8 cellular contexts compared by ENCODE assay signal in genomic region chr12:96500686-96501085, GRCh38. TPM values are rescaled to one million over a fixed set of nuclear protein-coding genes. Genes with fewer than 3 reads are reported as not detected.
DNase-seq lines count a peak whose midpoint lies in the region; ATAC-seq and TF ChIP-seq lines count a peak whose summit lies in the region.

No MANE protein-coding gene starts in this region.

- no peaks in the 10 kb centered on the region for H3K9me3 Mint-ChIP-seq in CD4-positive, alpha-beta T cell
- H3K9me3 Mint-ChIP-seq in activated CD4-positive, alpha-beta memory T cell treated with anti-CD3 and anti-CD28 coated beads for 36 hours, result no peaks in the 10 kb centered on the region

- no peaks in the 10 kb centered on the region for H3K9me3 ChIP-seq in CD4-positive, alpha-beta T cell (ENCODE audit: control insufficient read depth, low read length)

- no peak overlapping the region for H3K4me3 Mint-ChIP-seq in CD4-positive, alpha-beta T cell
- H3K4me3 Mint-ChIP-seq in activated CD4-positive, alpha-beta memory T cell treated with anti-CD3 and anti-CD28 coated beads for 36 hours, result no peak overlapping the region

- H3K36me3 Mint-ChIP-seq in CD4-positive, alpha-beta T cell (ENCODE audit: low read depth), result no peaks in the 10 kb centered on the region
- H3K36me3 Mint-ChIP-seq in activated CD4-positive, alpha-beta memory T cell treated with anti-CD3 and anti-CD28 coated beads for 36 hours, result no peaks in the 10 kb centered on the region

- no peak for TF ChIP-seq CTCF in CD4-positive, alpha-beta T cell (IDR thresholded peaks at IDR 0.05)
- TF ChIP-seq CTCF in HFF-Myc (IDR thresholded peaks at IDR 0.05; ENCODE audit: low read depth, low read length, missing control alignments), result peak; percentile 9

- DNase-seq in CD4-positive, alpha-beta T cell, result no peak
- DNase-seq in HFF-Myc (ENCODE audit: extremely low read depth, low read depth), result no peak
- DNase-seq in activated CD4-positive, alpha-beta memory T cell treated with anti-CD3 and anti-CD28 coated beads for 36 hours, result no peak
- peak; percentile 44 for DNase-seq in iris pigment epithelial cell (ENCODE audit: low read depth)
- no peak for DNase-seq in central memory CD4-positive, alpha-beta T cell
- DNase-seq in hypothalamus (lab: John Stamatoyannopoulos, UW), result no peak
- no peak for DNase-seq in SHP77 (lab: John Stamatoyannopoulos, UW)

- intact Hi-C loops in CD4-positive, alpha-beta T cell (cut with DNase I, micrococcal nuclease), result loop anchor here in 1 of 2 experiments (5.0 kb wide), 1 partner anchor 98 kb away; the partner anchor contains the start of gene CDK17
- intact Hi-C loops in activated CD4-positive, alpha-beta memory T cell treated with anti-CD3 and anti-CD28 coated beads for 36 hours (cut with micrococcal nuclease), result loop anchor here (1.0 to 5.0 kb wide), 6 partner anchors 11 to 453 kb away; partner anchors contain the start of genes CDK17 and CFAP54

- no peaks in the 10 kb centered on the region for H3K27me3 Mint-ChIP-seq in CD4-positive, alpha-beta T cell
- no peaks in the 10 kb centered on the region for H3K27me3 Mint-ChIP-seq in activated CD4-positive, alpha-beta memory T cell treated with anti-CD3 and anti-CD28 coated beads for 36 hours

- H3K4me3 ChIP-seq in HFF-Myc (replicated peaks; ENCODE audit: low read depth, low read length), result no peak overlapping the region

- H3K27me3 ChIP-seq in CD4-positive, alpha-beta T cell (ENCODE audit: control insufficient read depth, insufficient read depth, low read length), result no peaks in the 10 kb centered on the region

- peak; percentile 18 for ATAC-seq in CD4-positive, alpha-beta T cell (ENCODE audit: poor library complexity)
- ATAC-seq in GM18498 (IDR thresholded peaks at IDR 0.05; ENCODE audit: unreplicated experiment), result no peak

- POLR2A ChIA-PET in CD4-positive, alpha-beta T cell (lab: Charles Lee), result interaction anchor here (0.7 to 1.5 kb wide), 4 partner anchors 11 to 291 kb away, joined by 3 to 5 read pairs (median 4); partner anchors contain the start of gene CFAP54
- POLR2A ChIA-PET in activated CD4-positive, alpha-beta memory T cell treated with anti-CD3 and anti-CD28 coated beads for 36 hours (lab: Charles Lee), result no interaction called here

- no peak overlapping the region for H3K27ac ChIP-seq in CD4-positive, alpha-beta T cell (ENCODE audit: low read depth, low read length)

- peak overlapping the region; percentile 85 for H3K27ac Mint-ChIP-seq in CD4-positive, alpha-beta T cell
- peak overlapping the region; percentile 84 for H3K27ac Mint-ChIP-seq in activated CD4-positive, alpha-beta memory T cell treated with anti-CD3 and anti-CD28 coated beads for 36 hours

- CTCF ChIA-PET in CD4-positive, alpha-beta T cell (lab: Charles Lee), result interaction anchor here (2.6 to 4.5 kb wide), 2 partner anchors 12 to 100 kb away, joined by 16 to 22 read pairs; partner anchors contain the start of genes CDK17 and CFAP54
- CTCF ChIA-PET in activated CD4-positive, alpha-beta memory T cell treated with anti-CD3 and anti-CD28 coated beads for 36 hours (lab: Charles Lee), result interaction anchor here (0.6 to 2.0 kb wide), 3 partner anchors 10 to 16 kb away, joined by 6 to 13 read pairs (median 9); partner anchors contain the start of gene CFAP54

- peaks cover 53% of the 10 kb centered on the region for H3K4me1 Mint-ChIP-seq in CD4-positive, alpha-beta T cell (ENCODE audit: low read depth)
- peaks cover 41% of the 10 kb centered on the region for H3K4me1 Mint-ChIP-seq in activated CD4-positive, alpha-beta memory T cell treated with anti-CD3 and anti-CD28 coated beads for 36 hours (ENCODE audit: low read depth)

RNA-seq across cellular contexts. Expression of gene CFAP54, which starts 11.3 kb away (rescaled TPM):
- total RNA-seq in CD4-positive, alpha-beta T cell, result under 1 TPM; 0.20 to 0.22 TPM
- under 1 TPM; 0.31 to 0.33 TPM for total RNA-seq in activated CD4-positive, alpha-beta memory T cell treated with anti-CD3 and anti-CD28 coated beads for 36 hours
